In genomic region chr19:35774274-35775045, GRCh38 we compare ENCODE assay signal across 8 cellular contexts. TPM values are rescaled to one million over a fixed set of nuclear protein-coding genes. Genes with fewer than 3 reads are reported as not detected.
A peak's percentile ranks its signal among the peaks of the same experiment; 100 is the strongest.
DNase-seq lines count a peak whose midpoint lies in the region; ATAC-seq and TF ChIP-seq lines count a peak whose summit lies in the region.

No MANE protein-coding gene starts in this region.

- DNase-seq in NCI-H510A treated with DMSO at 0.1 percent for 48 hours (lab: John Stamatoyannopoulos, UW) (peak; percentile 28), NCI-H510A (lab: John Stamatoyannopoulos, UW) (no peak), RWPE2 (ENCODE audit: low spot score) (no peak), fibroblast of villous mesenchyme (ENCODE audit: low read depth) (no peak), spleen (no peak)
- no peak for DNase-seq in stimulated activated naive CD4-positive, alpha-beta T cell treated with Interleukin-2 at 50 U/mL for 16 hours (lab: John Stamatoyannopoulos, UW)
- no peak for DNase-seq in activated CD4-positive, alpha-beta T cell treated with anti-CD3 and anti-CD28 coated beads, Interleukin-2, amount 50 U/mL, for 4 hours

- TF ChIP-seq CTCF in RWPE2 (IDR thresholded peaks at IDR 0.05; ENCODE audit: poor library complexity, severe bottlenecking) (no peak), fibroblast of villous mesenchyme (IDR thresholded peaks at IDR 0.05; ENCODE audit: insufficient read depth, low read depth, low read length) (no peak), spleen (IDR thresholded peaks at IDR 0.05 in 8 of 11, conservative IDR thresholded peaks at IDR 0.05 in 3 of 11) (no peak)

- ATAC-seq in RWPE2 (ENCODE audit: low read depth) (no peak), HG03196 (IDR thresholded peaks at IDR 0.05; ENCODE audit: unreplicated experiment) (no peak)

- H3K27me3 ChIP-seq in RWPE2 (ENCODE audit: insufficient read depth, poor library complexity, severe bottlenecking) (no peaks in the 10 kb centered on the region), spleen (replicated peaks in 1 of 7) (no peaks in the 10 kb centered on the region)

- H3K36me3 ChIP-seq in RWPE2 (ENCODE audit: low read depth) (no peaks in the 10 kb centered on the region), spleen (peaks cover 0 to 19% (median 0%) of the 10 kb centered on the region in 6 donors)

- H3K27ac ChIP-seq in RWPE2 (ENCODE audit: poor library complexity, severe bottlenecking) (no peak overlapping the region), spleen (peak overlapping the region in 2 of 8 donors; percentile 78 to 85)

- intact Hi-C loops in spleen (cut with DNase I; ENCODE audit: low total_unique reads), result no loop called here

- H3K4me1 ChIP-seq in RWPE2 (ENCODE audit: insufficient read depth, poor library complexity, severe bottlenecking) (peaks cover 3% of the 10 kb centered on the region), spleen (peaks cover 4 to 22% (median 18%) of the 10 kb centered on the region in 6 donors)

- 42 to 61% (median 52%) methylated on average over 16 of the region's 16 CpGs for WGBS in spleen, 5 donors

- peak overlapping the region; percentile 63 for H3K4me3 ChIP-seq in RWPE2 (ENCODE audit: severe bottlenecking)
- H3K4me3 ChIP-seq in fibroblast of villous mesenchyme (ENCODE audit: low read depth, low read length), result peak overlapping the region; percentile 73
- peak overlapping the region in 7 of 8 donors; percentile 89 to 100 (median 98) for H3K4me3 ChIP-seq in spleen

- H3K9me3 ChIP-seq in RWPE2 (ENCODE audit: severe bottlenecking), result peaks cover 2% of the 10 kb centered on the region
- H3K9me3 ChIP-seq in spleen, result no peaks in the 10 kb centered on the region

- no peak for TF ChIP-seq POLR2A in spleen (IDR thresholded peaks at IDR 0.05)

RNA-seq across cellular contexts. Expression of gene ARHGAP33, which starts 0.9 kb away (rescaled TPM):
- total RNA-seq in fibroblast of villous mesenchyme, result 1.7 and 2.3 TPM in 2 replicates
- total RNA-seq in spleen, result 10 to 100 TPM in 6 of 7 donors, 1 to 10 TPM in 1; 7.4 to 25.2 (median 14.4) TPM
- 10 to 100 TPM in 1 of 3 donors, 1 to 10 TPM in 2; 3.1 to 10.9 (median 5.1) TPM for polyA plus RNA-seq in spleen

RNA-seq across cellular contexts. Expression of gene PROSER3, which starts 16.5 kb away (rescaled TPM):
- total RNA-seq in fibroblast of villous mesenchyme (8.7 and 9.5 TPM in 2 replicates), spleen (10 to 100 TPM in 6 of 7 donors, 1 to 10 TPM in 1; 6.6 to 25.2 (median 16.3) TPM)
- polyA plus RNA-seq in spleen, result 1 to 10 TPM; 2.0 to 8.4 (median 2.1) TPM

RNA-seq across cellular contexts. Expression of gene HSPB6, which starts 17.6 kb away (rescaled TPM):
- total RNA-seq in fibroblast of villous mesenchyme (20.7 and 44.8 TPM in 2 replicates), spleen (1 to 10 TPM; 2.1 to 5.9 (median 4.3) TPM)
- 10 to 100 TPM in 1 of 3 donors, 1 to 10 TPM in 2; 2.9 to 11.0 (median 5.8) TPM for polyA plus RNA-seq in spleen

RNA-seq across cellular contexts. Expression of gene LIN37, which starts 26.1 kb away (rescaled TPM):
- total RNA-seq in fibroblast of villous mesenchyme (13.8 and 14.2 TPM in 2 replicates), spleen (10 to 100 TPM in 5 of 7 donors, 1 to 10 TPM in 2; 7.0 to 19.5 (median 10.7) TPM)
- polyA plus RNA-seq in spleen, result 10 to 100 TPM; 13.7 to 28.5 (median 18.5) TPM

RNA-seq across cellular contexts. Expression of gene PSENEN, which starts 29.0 kb away (rescaled TPM):
- total RNA-seq in fibroblast of villous mesenchyme (14.7 and 18.7 TPM in 2 replicates), spleen (10 to 100 TPM; 37.5 to 55.7 (median 47.6) TPM)
- 10 to 100 TPM; 61.9 to 71.3 (median 62.1) TPM for polyA plus RNA-seq in spleen
